ENCODE assay signal across 10 cellular contexts in the genomic region with DNA sequence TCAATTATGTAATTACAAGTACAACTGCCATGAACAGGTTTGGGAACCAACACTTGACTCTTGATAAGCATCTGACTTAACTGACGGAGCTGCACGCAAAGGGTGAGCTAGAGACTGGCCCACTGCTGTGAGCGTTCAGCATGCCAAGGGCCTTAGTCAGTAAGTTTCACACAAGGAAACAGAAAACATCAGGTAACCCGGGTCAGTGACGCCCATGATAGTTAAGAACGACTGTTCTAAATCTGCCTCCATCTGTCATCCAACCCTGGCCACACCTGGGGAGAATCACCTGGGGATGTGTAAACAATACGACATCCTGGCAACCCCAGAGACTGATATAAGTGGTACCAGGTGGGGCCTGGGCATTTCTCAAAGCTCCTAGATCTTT. TPM values are rescaled to one million over a fixed set of nuclear protein-coding genes. Genes with fewer than 3 reads are reported as not detected.
DNase-seq lines count a peak whose midpoint lies in the region; ATAC-seq, FAIRE-seq and TF ChIP-seq lines count a peak whose summit lies in the region.
"Had no signal": no experiment of that assay in that cellular context is flagged by ENCODE, and none has a peak within 500 bp of the region (broad histone marks: within the 10 kb centered on the region; RNA-seq: fewer than 3 reads in every experiment).

No MANE protein-coding gene starts in this region.

- H3K4me3 ChIP-seq in astrocyte of the spinal cord (ENCODE audit: low read depth, low read length) (no peak overlapping the region), HepG2 (replicated peaks in 1 of 3; ENCODE audit: insufficient read depth in 1 of 3, low read depth in 2 of 3, low read length in 3 of 3) (peak overlapping the region in 2 of 3 experiments; percentile 6 to 67; a peak in 3 of 6 replicates), SJCRH30 (no peak overlapping the region)

- no peaks in the 10 kb centered on the region for H3K9me3 Mint-ChIP-seq in activated CD8-positive, alpha-beta memory T cell treated with anti-CD3 and anti-CD28 coated beads, Interleukin-2, amount 10 ng/mL, durations not matched to agents 7 days and 5 days (ENCODE audit: low read depth)
- H3K9me3 Mint-ChIP-seq: neural crest cell had no signal

- no peaks in the 10 kb centered on the region for H4K20me1 ChIP-seq in HepG2 (ENCODE audit: insufficient read depth, low read length)

- H3K79me2 ChIP-seq in HepG2 (ENCODE audit: insufficient read depth, low read length), result peaks cover 6% of the 10 kb centered on the region

- H3K9ac ChIP-seq in HepG2 (ENCODE audit: insufficient read depth, low read depth, low read length), result peak overlapping the region; percentile 80

- TSS peak; percentile 56 for BruUV-seq in HepG2 (replicated peaks; lab: Mats Ljungman, UMichigan)

- H3K9me3 ChIP-seq in HepG2 (ENCODE audit: low read length) (no peaks in the 10 kb centered on the region), SJCRH30 (replicated peaks) (no peaks in the 10 kb centered on the region)

- H3K27me3 ChIP-seq in HepG2 (ENCODE audit: control insufficient read depth in 1 of 2, insufficient read depth in 2 of 2, low read length in 2 of 2) (no peaks in the 10 kb centered on the region), SJCRH30 (no peaks in the 10 kb centered on the region)

- H3K36me3 ChIP-seq in HepG2 (replicated peaks in 1 of 2; ENCODE audit: control insufficient read depth in 1 of 2, insufficient read depth in 2 of 2, low read length in 2 of 2) (peaks cover 11 to 23% of the 10 kb centered on the region in 2 experiments), SJCRH30 (peaks cover 6% of the 10 kb centered on the region)

- H3K36me3 Mint-ChIP-seq in activated CD8-positive, alpha-beta memory T cell treated with anti-CD3 and anti-CD28 coated beads, Interleukin-2, amount 10 ng/mL, durations not matched to agents 7 days and 5 days, result no peaks in the 10 kb centered on the region

- H3K27me3 Mint-ChIP-seq in activated CD8-positive, alpha-beta memory T cell treated with anti-CD3 and anti-CD28 coated beads, Interleukin-2, amount 10 ng/mL, durations not matched to agents 7 days and 5 days, result no peaks in the 10 kb centered on the region
- H3K27me3 Mint-ChIP-seq: T-helper 17 cell had no signal

- peak overlapping the region; percentile 94 for H3K4me2 ChIP-seq in HepG2 (ENCODE audit: low read depth, low read length)

- H3K27ac Mint-ChIP-seq in activated CD8-positive, alpha-beta memory T cell treated with anti-CD3 and anti-CD28 coated beads, Interleukin-2, amount 10 ng/mL, durations not matched to agents 7 days and 5 days, result peak overlapping the region; percentile 86
- H3K27ac Mint-ChIP-seq: T-helper 17 cell had no signal

- TF ChIP-seq EP300 in HepG2 (IDR thresholded peaks at IDR 0.05; ENCODE audit: low read depth in 2 of 2, low read length in 2 of 2), result no peak
- no peak for TF ChIP-seq EP300 in HepG2 (CRISPR knock-in tag; IDR thresholded peaks at IDR 0.05; ENCODE audit: borderline replicate concordance)

- no peak for ATAC-seq in activated CD8-positive, alpha-beta memory T cell treated with anti-CD3 and anti-CD28 coated beads, Interleukin-2, amount 10 ng/mL, durations not matched to agents 7 days and 5 days
- ATAC-seq in HepG2, result no peak

- in situ Hi-C loops in astrocyte of the spinal cord (cut with HindIII; ENCODE audit: low sequenced_read_pairs), result no loop called here
- in situ Hi-C loops in HepG2 (cut with HindIII; ENCODE audit: extremely low pct_ligation_motif_present, low pct_unique_long_range_greater_than_20kb), result no loop called here

- CTCF ChIA-PET in activated CD8-positive, alpha-beta memory T cell treated with anti-CD3 and anti-CD28 coated beads, Interleukin-2, amount 10 ng/mL, durations not matched to agents 7 days and 5 days (lab: Charles Lee), result interaction anchor here (0.6 to 6.6 kb wide), 9 partner anchors 8 to 258 kb away, joined by 3 to 80 read pairs (median 10); a partner anchor contains a TSS
- CTCF ChIA-PET in HepG2 (lab: Yijun Ruan, JAX; ENCODE audit: low intra/inter-chr PET ratio, low total read pairs), result interaction anchor here (2.1 kb wide), 1 partner anchor 12 kb away, joined by 6 read pairs; no protein-coding TSS in a partner anchor

- peaks cover 25% of the 10 kb centered on the region for H3K4me1 ChIP-seq in HepG2 (ENCODE audit: insufficient read depth, low read length)
- H3K4me1 ChIP-seq in SJCRH30, result no peaks in the 10 kb centered on the region

- TF ChIP-seq CTCF in astrocyte of the spinal cord (IDR thresholded peaks at IDR 0.05; ENCODE audit: low read depth, low read length) (no peak), HepG2 (CRISPR knock-in tag; IDR thresholded peaks at IDR 0.05) (no peak)

- FAIRE-seq in HepG2 (lab: Jason Lieb, UNC), result peak; percentile 8

- DNase-seq in activated CD8-positive, alpha-beta memory T cell treated with anti-CD3 and anti-CD28 coated beads, Interleukin-2, amount 10 ng/mL, durations not matched to agents 7 days and 5 days, result no peak
- DNase-seq in activated CD8-positive, alpha-beta memory T cell treated with anti-CD3 and anti-CD28 coated beads for 24 hours, result no peak
- peak; percentile 49 for DNase-seq in astrocyte of the spinal cord (ENCODE audit: low read depth, low spot score)
- no peak for DNase-seq in HepG2 (ENCODE audit: low spot score)
- DNase-seq in ureter (ENCODE audit: low spot score), result peak; percentile 89
- DNase-seq in GM03348 (ENCODE audit: low spot score), result no peak
- DNase-seq in SJCRH30, result no peak
- no peak for DNase-seq in GF-D8 (lab: John Stamatoyannopoulos, UW)
- DNase-seq: T-helper 17 cell had no signal

- intact Hi-C loops in HepG2 (cut with micrococcal nuclease; ENCODE audit: unreplicated experiment), result no loop called here

- no peak for TF ChIP-seq RAD21 in HepG2 (CRISPR knock-in tag; IDR thresholded peaks at IDR 0.05)

- H3K4me1 Mint-ChIP-seq in activated CD8-positive, alpha-beta memory T cell treated with anti-CD3 and anti-CD28 coated beads, Interleukin-2, amount 10 ng/mL, durations not matched to agents 7 days and 5 days, result peaks cover 21% of the 10 kb centered on the region

- peak overlapping the region; percentile 85 for H3K27ac ChIP-seq in HepG2 (ENCODE audit: extremely low read length, insufficient read depth, low read length)
- H3K27ac ChIP-seq in SJCRH30, result no peak overlapping the region

- H3K4me3 Mint-ChIP-seq in activated CD8-positive, alpha-beta memory T cell treated with anti-CD3 and anti-CD28 coated beads, Interleukin-2, amount 10 ng/mL, durations not matched to agents 7 days and 5 days, result no peak overlapping the region
- H3K4me3 Mint-ChIP-seq: neural crest cell, T-helper 17 cell had no signal

- H2AFZ ChIP-seq in HepG2 (ENCODE audit: low read length), result no peak overlapping the region

- no peak for TF ChIP-seq POLR2A in HepG2 (IDR thresholded peaks at IDR 0.05; ENCODE audit: insufficient read depth in 1 of 2, low read depth in 2 of 2, low read length in 2 of 2)

- POLR2A ChIA-PET in HepG2 (lab: Yijun Ruan, JAX), result interaction anchor here (0.8 to 3.4 kb wide), 23 partner anchors 9 to 231 kb away, joined by 3 to 28 read pairs (median 4); a partner anchor contains a TSS

- whole genome bisulfite sequencing in HepG2 (ENCODE audit: low lambda C conversion rate), result 82% methylated on average over 7 of the region's 7 CpGs

RNA-seq across cellular contexts. Expression of a gene that starts 12.3 kb away (rescaled TPM):
- total RNA-seq in activated CD8-positive, alpha-beta memory T cell treated with anti-CD3 and anti-CD28 coated beads, Interleukin-2, amount 10 ng/mL, durations not matched to agents 7 days and 5 days, result under 1 TPM in 1 of 2 experiments, not detected in 1; 0.15 TPM
- total RNA-seq in HepG2 (2016; rRNA removed; fragmentation: Illumina TruSeq; extraction: Trizol) (not detected in 2 replicates), ureter (9.5 TPM)
- not detected in 2 replicates for total RNA-seq in HepG2 (2016; cell fraction: cytosol; rRNA removed; fragmentation: Illumina TruSeq; extraction: Trizol; ENCODE audit: low read depth)
- 0.09 TPM in 1 of 2 replicates, not detected in the other for total RNA-seq in HepG2 (2016; cell fraction: insoluble cytoplasmic fraction; rRNA removed; fragmentation: Illumina TruSeq; extraction: Trizol)
- total RNA-seq in HepG2 (2016; cell fraction: membrane; rRNA removed; fragmentation: Illumina TruSeq; extraction: Trizol), result not detected in 2 replicates
- total RNA-seq in HepG2 (2016; cell fraction: nucleus; rRNA removed; fragmentation: Illumina TruSeq; extraction: Trizol), result not detected in 2 replicates
- polyA plus RNA-seq in HepG2 (2011; rRNA removed), result 0.05 TPM in 1 of 2 replicates, not detected in the other
- 0.05 TPM in 1 of 2 replicates, not detected in the other for polyA plus RNA-seq in HepG2 (2011; cell fraction: cytosol; rRNA removed)
- 0.35 and 0.80 TPM in 2 replicates for polyA plus RNA-seq in HepG2 (2011; cell fraction: nucleus; rRNA removed)
- 0.20 and 0.48 TPM in 2 replicates for polyA plus RNA-seq in HepG2 (2012)
- polyA plus RNA-seq in HepG2 (2016; cell fraction: cytosol; fragmentation: Illumina TruSeq; extraction: Trizol; ENCODE audit: low read depth), result not detected in 2 replicates
- 0.14 TPM in 1 of 2 replicates, not detected in the other for polyA plus RNA-seq in HepG2 (2016; cell fraction: insoluble cytoplasmic fraction; fragmentation: Illumina TruSeq; extraction: Trizol; ENCODE audit: low read depth)
- not detected in 2 replicates for polyA plus RNA-seq in HepG2 (2016; cell fraction: membrane; fragmentation: Illumina TruSeq; extraction: Trizol; ENCODE audit: low read depth)
- polyA plus RNA-seq in HepG2 (2016; cell fraction: nucleus; fragmentation: Illumina TruSeq; extraction: Trizol; ENCODE audit: insufficient read depth, low read depth), result not detected in 2 replicates
- polyA minus RNA-seq in HepG2 (2011; rRNA and poly(A)+ RNA removed; ENCODE audit: low replicate concordance), result not detected in 2 replicates
- polyA minus RNA-seq in HepG2 (2011; cell fraction: cytosol; rRNA and poly(A)+ RNA removed), result not detected in 2 replicates
- 0.26 TPM in 1 of 2 replicates, not detected in the other for polyA minus RNA-seq in HepG2 (2011; cell fraction: nucleus; rRNA and poly(A)+ RNA removed)
- 0.14 and 0.18 TPM in 2 replicates for total RNA-seq in SJCRH30 (2014; rRNA removed; shearing (Covaris generic))
- total RNA-seq: neural crest cell had no signal

RNA-seq across cellular contexts. Expression of a gene that starts 21.5 kb away (rescaled TPM):
- 10 to 100 TPM; 35.5 to 46.2 TPM for total RNA-seq in activated CD8-positive, alpha-beta memory T cell treated with anti-CD3 and anti-CD28 coated beads, Interleukin-2, amount 10 ng/mL, durations not matched to agents 7 days and 5 days
- total RNA-seq in HepG2 (2016; rRNA removed; fragmentation: Illumina TruSeq; extraction: Trizol) (17.8 and 32.0 TPM in 2 replicates), ureter (91.1 TPM)
- 38.8 and 39.2 TPM in 2 replicates for total RNA-seq in HepG2 (2016; cell fraction: cytosol; rRNA removed; fragmentation: Illumina TruSeq; extraction: Trizol; ENCODE audit: low read depth)
- 17.8 and 31.1 TPM in 2 replicates for total RNA-seq in HepG2 (2016; cell fraction: insoluble cytoplasmic fraction; rRNA removed; fragmentation: Illumina TruSeq; extraction: Trizol)
- total RNA-seq in HepG2 (2016; cell fraction: membrane; rRNA removed; fragmentation: Illumina TruSeq; extraction: Trizol), result 9.2 and 11.3 TPM in 2 replicates
- 41.9 and 45.5 TPM in 2 replicates for total RNA-seq in HepG2 (2016; cell fraction: nucleus; rRNA removed; fragmentation: Illumina TruSeq; extraction: Trizol)
- 27.7 and 33.4 TPM in 2 replicates for polyA plus RNA-seq in HepG2 (2011; rRNA removed)
- polyA plus RNA-seq in HepG2 (2011; cell fraction: cytosol; rRNA removed), result 8.7 and 11.9 TPM in 2 replicates
- 256 and 300 TPM in 2 replicates for polyA plus RNA-seq in HepG2 (2011; cell fraction: nucleus; rRNA removed)
- 38.2 and 41.9 TPM in 2 replicates for polyA plus RNA-seq in HepG2 (2012)
- polyA plus RNA-seq in HepG2 (2016; cell fraction: cytosol; fragmentation: Illumina TruSeq; extraction: Trizol; ENCODE audit: low read depth), result 1.7 and 1.9 TPM in 2 replicates
- polyA plus RNA-seq in HepG2 (2016; cell fraction: insoluble cytoplasmic fraction; fragmentation: Illumina TruSeq; extraction: Trizol; ENCODE audit: low read depth), result 12.2 and 17.3 TPM in 2 replicates
- polyA plus RNA-seq in HepG2 (2016; cell fraction: membrane; fragmentation: Illumina TruSeq; extraction: Trizol; ENCODE audit: low read depth), result 3.6 and 4.1 TPM in 2 replicates
- 112 and 116 TPM in 2 replicates for polyA plus RNA-seq in HepG2 (2016; cell fraction: nucleus; fragmentation: Illumina TruSeq; extraction: Trizol; ENCODE audit: insufficient read depth, low read depth)
- polyA minus RNA-seq in HepG2 (2011; rRNA and poly(A)+ RNA removed; ENCODE audit: low replicate concordance), result 51.0 and 71.9 TPM in 2 replicates
- 15.1 and 15.3 TPM in 2 replicates for polyA minus RNA-seq in HepG2 (2011; cell fraction: cytosol; rRNA and poly(A)+ RNA removed)
- 69.1 and 72.6 TPM in 2 replicates for polyA minus RNA-seq in HepG2 (2011; cell fraction: nucleus; rRNA and poly(A)+ RNA removed)
- total RNA-seq in SJCRH30 (2014; rRNA removed; shearing (Covaris generic)), result 25.9 and 28.1 TPM in 2 replicates

RNA-seq across cellular contexts. Expression of a gene that starts 21.6 kb away (rescaled TPM):
- total RNA-seq in activated CD8-positive, alpha-beta memory T cell treated with anti-CD3 and anti-CD28 coated beads, Interleukin-2, amount 10 ng/mL, durations not matched to agents 7 days and 5 days, result 100 to 1,000 TPM in 1 of 2 experiments, 10 to 100 TPM in 1; 100.0 to 106 TPM
- total RNA-seq in HepG2 (2016; rRNA removed; fragmentation: Illumina TruSeq; extraction: Trizol) (99.4 and 109 TPM in 2 replicates), ureter (106 TPM)
- total RNA-seq in HepG2 (2016; cell fraction: cytosol; rRNA removed; fragmentation: Illumina TruSeq; extraction: Trizol; ENCODE audit: low read depth), result 35.7 and 41.2 TPM in 2 replicates
- total RNA-seq in HepG2 (2016; cell fraction: insoluble cytoplasmic fraction; rRNA removed; fragmentation: Illumina TruSeq; extraction: Trizol), result 105 and 112 TPM in 2 replicates
- 35.1 and 45.2 TPM in 2 replicates for total RNA-seq in HepG2 (2016; cell fraction: membrane; rRNA removed; fragmentation: Illumina TruSeq; extraction: Trizol)
- total RNA-seq in HepG2 (2016; cell fraction: nucleus; rRNA removed; fragmentation: Illumina TruSeq; extraction: Trizol), result 76.4 and 82.2 TPM in 2 replicates
- polyA plus RNA-seq in HepG2 (2011; rRNA removed), result 67.7 and 80.1 TPM in 2 replicates
- 59.4 and 67.4 TPM in 2 replicates for polyA plus RNA-seq in HepG2 (2011; cell fraction: cytosol; rRNA removed)
- polyA plus RNA-seq in HepG2 (2011; cell fraction: nucleus; rRNA removed), result 191 and 218 TPM in 2 replicates
- polyA plus RNA-seq in HepG2 (2012), result 57.3 and 65.0 TPM in 2 replicates
- 20.2 and 20.5 TPM in 2 replicates for polyA plus RNA-seq in HepG2 (2016; cell fraction: cytosol; fragmentation: Illumina TruSeq; extraction: Trizol; ENCODE audit: low read depth)
- 110 and 119 TPM in 2 replicates for polyA plus RNA-seq in HepG2 (2016; cell fraction: insoluble cytoplasmic fraction; fragmentation: Illumina TruSeq; extraction: Trizol; ENCODE audit: low read depth)
- polyA plus RNA-seq in HepG2 (2016; cell fraction: membrane; fragmentation: Illumina TruSeq; extraction: Trizol; ENCODE audit: low read depth), result 27.8 and 32.7 TPM in 2 replicates
- polyA plus RNA-seq in HepG2 (2016; cell fraction: nucleus; fragmentation: Illumina TruSeq; extraction: Trizol; ENCODE audit: insufficient read depth, low read depth), result 131 and 143 TPM in 2 replicates
- polyA minus RNA-seq in HepG2 (2011; rRNA and poly(A)+ RNA removed; ENCODE audit: low replicate concordance), result 42.3 and 45.2 TPM in 2 replicates
- 17.6 and 28.8 TPM in 2 replicates for polyA minus RNA-seq in HepG2 (2011; cell fraction: cytosol; rRNA and poly(A)+ RNA removed)
- 90.4 and 101 TPM in 2 replicates for polyA minus RNA-seq in HepG2 (2011; cell fraction: nucleus; rRNA and poly(A)+ RNA removed)
- total RNA-seq in SJCRH30 (2014; rRNA removed; shearing (Covaris generic)), result 63.4 and 74.0 TPM in 2 replicates

RNA-seq across cellular contexts. Expression of a gene that starts 57.9 kb away (rescaled TPM):
- total RNA-seq in activated CD8-positive, alpha-beta memory T cell treated with anti-CD3 and anti-CD28 coated beads, Interleukin-2, amount 10 ng/mL, durations not matched to agents 7 days and 5 days, result 10 to 100 TPM; 12.4 to 25.6 TPM
- total RNA-seq in HepG2 (2016; rRNA removed; fragmentation: Illumina TruSeq; extraction: Trizol) (1.9 and 2.8 TPM in 2 replicates), ureter (267 TPM)
- 0.61 and 0.79 TPM in 2 replicates for total RNA-seq in HepG2 (2016; cell fraction: cytosol; rRNA removed; fragmentation: Illumina TruSeq; extraction: Trizol; ENCODE audit: low read depth)
- 1.1 and 2.7 TPM in 2 replicates for total RNA-seq in HepG2 (2016; cell fraction: insoluble cytoplasmic fraction; rRNA removed; fragmentation: Illumina TruSeq; extraction: Trizol)
- 0.83 and 1.2 TPM in 2 replicates for total RNA-seq in HepG2 (2016; cell fraction: membrane; rRNA removed; fragmentation: Illumina TruSeq; extraction: Trizol)
- 3.0 and 3.8 TPM in 2 replicates for total RNA-seq in HepG2 (2016; cell fraction: nucleus; rRNA removed; fragmentation: Illumina TruSeq; extraction: Trizol)
- polyA plus RNA-seq in HepG2 (2011; rRNA removed), result 8.1 and 11.2 TPM in 2 replicates
- polyA plus RNA-seq in HepG2 (2011; cell fraction: cytosol; rRNA removed), result 1.6 and 2.5 TPM in 2 replicates
- polyA plus RNA-seq in HepG2 (2011; cell fraction: nucleus; rRNA removed), result 122 and 144 TPM in 2 replicates
- 9.5 and 12.7 TPM in 2 replicates for polyA plus RNA-seq in HepG2 (2012)
- polyA plus RNA-seq in HepG2 (2016; cell fraction: cytosol; fragmentation: Illumina TruSeq; extraction: Trizol; ENCODE audit: low read depth), result 0.53 and 1.00 TPM in 2 replicates
- 0.63 and 1.4 TPM in 2 replicates for polyA plus RNA-seq in HepG2 (2016; cell fraction: insoluble cytoplasmic fraction; fragmentation: Illumina TruSeq; extraction: Trizol; ENCODE audit: low read depth)
- 0.49 and 0.86 TPM in 2 replicates for polyA plus RNA-seq in HepG2 (2016; cell fraction: membrane; fragmentation: Illumina TruSeq; extraction: Trizol; ENCODE audit: low read depth)
- polyA plus RNA-seq in HepG2 (2016; cell fraction: nucleus; fragmentation: Illumina TruSeq; extraction: Trizol; ENCODE audit: insufficient read depth, low read depth), result 12.0 and 13.6 TPM in 2 replicates
- 7.2 and 13.2 TPM in 2 replicates for polyA minus RNA-seq in HepG2 (2011; rRNA and poly(A)+ RNA removed; ENCODE audit: low replicate concordance)
- 3.0 and 6.8 TPM in 2 replicates for polyA minus RNA-seq in HepG2 (2011; cell fraction: cytosol; rRNA and poly(A)+ RNA removed)
- polyA minus RNA-seq in HepG2 (2011; cell fraction: nucleus; rRNA and poly(A)+ RNA removed), result 16.5 and 25.7 TPM in 2 replicates
- 0.02 TPM in 1 of 2 replicates, not detected in the other for total RNA-seq in SJCRH30 (2014; rRNA removed; shearing (Covaris generic))

Comparison
In these comparisons a context has a peak if more than half of its experiments do, and no peak if none do; other contexts are left out.
1. DNase-seq: peak in astrocyte of the spinal cord (single experiment) and ureter (single experiment); none in activated CD8-positive, alpha-beta memory T cell treated with anti-CD3 and anti-CD28 coated beads, Interleukin-2, amount 10 ng/mL, durations not matched to agents 7 days and 5 days (single experiment), activated CD8-positive, alpha-beta memory T cell treated with anti-CD3 and anti-CD28 coated beads for 24 hours (single experiment), HepG2 (single experiment), GM03348 (single experiment), SJCRH30 (0 of 2) and GF-D8 (single experiment).
2. H3K4me3 ChIP-seq: peak in HepG2 (2 of 3); none in astrocyte of the spinal cord (single experiment) and SJCRH30 (single experiment).